In the genomic region with DNA sequence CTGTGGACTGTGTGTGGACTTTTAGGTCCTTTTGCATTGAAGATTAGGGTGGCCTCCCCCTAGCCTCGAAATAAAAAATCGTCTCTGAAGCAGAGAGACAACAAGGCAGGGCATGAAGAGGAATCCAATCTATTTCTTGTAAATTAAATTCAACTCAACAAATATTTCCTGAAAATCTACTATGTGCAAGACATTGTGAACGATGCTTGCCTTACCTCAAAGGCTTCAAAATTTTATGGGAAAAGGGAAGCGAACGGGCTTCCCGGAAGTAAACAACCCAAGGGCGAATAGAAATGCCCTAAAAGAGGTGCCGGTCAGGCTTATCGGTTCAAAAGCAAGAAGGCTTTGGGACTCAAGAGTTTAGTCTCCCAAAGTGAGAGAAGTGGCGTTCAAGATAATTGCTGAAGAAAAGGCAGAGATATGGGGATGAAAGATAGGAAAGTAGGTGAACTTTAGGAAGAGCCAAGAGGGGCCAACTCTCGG, we compare ENCODE assay signal across 1 cellular context.
TF ChIP-seq lines count a peak whose summit lies in the region.

No MANE protein-coding gene starts in this region.

TF ChIP-seq in GM23338, 12 proteins besides CTCF, POLR2A, EP300 and RAD21 (continued from another document):
- TF ChIP-seq, protein P1, sequence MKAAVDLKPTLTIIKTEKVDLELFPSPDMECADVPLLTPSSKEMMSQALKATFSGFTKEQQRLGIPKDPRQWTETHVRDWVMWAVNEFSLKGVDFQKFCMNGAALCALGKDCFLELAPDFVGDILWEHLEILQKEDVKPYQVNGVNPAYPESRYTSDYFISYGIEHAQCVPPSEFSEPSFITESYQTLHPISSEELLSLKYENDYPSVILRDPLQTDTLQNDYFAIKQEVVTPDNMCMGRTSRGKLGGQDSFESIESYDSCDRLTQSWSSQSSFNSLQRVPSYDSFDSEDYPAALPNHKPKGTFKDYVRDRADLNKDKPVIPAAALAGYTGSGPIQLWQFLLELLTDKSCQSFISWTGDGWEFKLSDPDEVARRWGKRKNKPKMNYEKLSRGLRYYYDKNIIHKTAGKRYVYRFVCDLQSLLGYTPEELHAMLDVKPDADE (IDR thresholded peaks at IDR 0.05): no peak
- TF ChIP-seq JUNB (IDR thresholded peaks at IDR 0.05; ENCODE audit: unreplicated experiment): no peak
- no peak for TF ChIP-seq NANOG (IDR thresholded peaks at IDR 0.05; ENCODE audit: borderline replicate concordance)
- TF ChIP-seq CREB1 (CRISPR knock-in tag; IDR thresholded peaks at IDR 0.05; ENCODE audit: low read depth): no peak
- TF ChIP-seq, protein P2, sequence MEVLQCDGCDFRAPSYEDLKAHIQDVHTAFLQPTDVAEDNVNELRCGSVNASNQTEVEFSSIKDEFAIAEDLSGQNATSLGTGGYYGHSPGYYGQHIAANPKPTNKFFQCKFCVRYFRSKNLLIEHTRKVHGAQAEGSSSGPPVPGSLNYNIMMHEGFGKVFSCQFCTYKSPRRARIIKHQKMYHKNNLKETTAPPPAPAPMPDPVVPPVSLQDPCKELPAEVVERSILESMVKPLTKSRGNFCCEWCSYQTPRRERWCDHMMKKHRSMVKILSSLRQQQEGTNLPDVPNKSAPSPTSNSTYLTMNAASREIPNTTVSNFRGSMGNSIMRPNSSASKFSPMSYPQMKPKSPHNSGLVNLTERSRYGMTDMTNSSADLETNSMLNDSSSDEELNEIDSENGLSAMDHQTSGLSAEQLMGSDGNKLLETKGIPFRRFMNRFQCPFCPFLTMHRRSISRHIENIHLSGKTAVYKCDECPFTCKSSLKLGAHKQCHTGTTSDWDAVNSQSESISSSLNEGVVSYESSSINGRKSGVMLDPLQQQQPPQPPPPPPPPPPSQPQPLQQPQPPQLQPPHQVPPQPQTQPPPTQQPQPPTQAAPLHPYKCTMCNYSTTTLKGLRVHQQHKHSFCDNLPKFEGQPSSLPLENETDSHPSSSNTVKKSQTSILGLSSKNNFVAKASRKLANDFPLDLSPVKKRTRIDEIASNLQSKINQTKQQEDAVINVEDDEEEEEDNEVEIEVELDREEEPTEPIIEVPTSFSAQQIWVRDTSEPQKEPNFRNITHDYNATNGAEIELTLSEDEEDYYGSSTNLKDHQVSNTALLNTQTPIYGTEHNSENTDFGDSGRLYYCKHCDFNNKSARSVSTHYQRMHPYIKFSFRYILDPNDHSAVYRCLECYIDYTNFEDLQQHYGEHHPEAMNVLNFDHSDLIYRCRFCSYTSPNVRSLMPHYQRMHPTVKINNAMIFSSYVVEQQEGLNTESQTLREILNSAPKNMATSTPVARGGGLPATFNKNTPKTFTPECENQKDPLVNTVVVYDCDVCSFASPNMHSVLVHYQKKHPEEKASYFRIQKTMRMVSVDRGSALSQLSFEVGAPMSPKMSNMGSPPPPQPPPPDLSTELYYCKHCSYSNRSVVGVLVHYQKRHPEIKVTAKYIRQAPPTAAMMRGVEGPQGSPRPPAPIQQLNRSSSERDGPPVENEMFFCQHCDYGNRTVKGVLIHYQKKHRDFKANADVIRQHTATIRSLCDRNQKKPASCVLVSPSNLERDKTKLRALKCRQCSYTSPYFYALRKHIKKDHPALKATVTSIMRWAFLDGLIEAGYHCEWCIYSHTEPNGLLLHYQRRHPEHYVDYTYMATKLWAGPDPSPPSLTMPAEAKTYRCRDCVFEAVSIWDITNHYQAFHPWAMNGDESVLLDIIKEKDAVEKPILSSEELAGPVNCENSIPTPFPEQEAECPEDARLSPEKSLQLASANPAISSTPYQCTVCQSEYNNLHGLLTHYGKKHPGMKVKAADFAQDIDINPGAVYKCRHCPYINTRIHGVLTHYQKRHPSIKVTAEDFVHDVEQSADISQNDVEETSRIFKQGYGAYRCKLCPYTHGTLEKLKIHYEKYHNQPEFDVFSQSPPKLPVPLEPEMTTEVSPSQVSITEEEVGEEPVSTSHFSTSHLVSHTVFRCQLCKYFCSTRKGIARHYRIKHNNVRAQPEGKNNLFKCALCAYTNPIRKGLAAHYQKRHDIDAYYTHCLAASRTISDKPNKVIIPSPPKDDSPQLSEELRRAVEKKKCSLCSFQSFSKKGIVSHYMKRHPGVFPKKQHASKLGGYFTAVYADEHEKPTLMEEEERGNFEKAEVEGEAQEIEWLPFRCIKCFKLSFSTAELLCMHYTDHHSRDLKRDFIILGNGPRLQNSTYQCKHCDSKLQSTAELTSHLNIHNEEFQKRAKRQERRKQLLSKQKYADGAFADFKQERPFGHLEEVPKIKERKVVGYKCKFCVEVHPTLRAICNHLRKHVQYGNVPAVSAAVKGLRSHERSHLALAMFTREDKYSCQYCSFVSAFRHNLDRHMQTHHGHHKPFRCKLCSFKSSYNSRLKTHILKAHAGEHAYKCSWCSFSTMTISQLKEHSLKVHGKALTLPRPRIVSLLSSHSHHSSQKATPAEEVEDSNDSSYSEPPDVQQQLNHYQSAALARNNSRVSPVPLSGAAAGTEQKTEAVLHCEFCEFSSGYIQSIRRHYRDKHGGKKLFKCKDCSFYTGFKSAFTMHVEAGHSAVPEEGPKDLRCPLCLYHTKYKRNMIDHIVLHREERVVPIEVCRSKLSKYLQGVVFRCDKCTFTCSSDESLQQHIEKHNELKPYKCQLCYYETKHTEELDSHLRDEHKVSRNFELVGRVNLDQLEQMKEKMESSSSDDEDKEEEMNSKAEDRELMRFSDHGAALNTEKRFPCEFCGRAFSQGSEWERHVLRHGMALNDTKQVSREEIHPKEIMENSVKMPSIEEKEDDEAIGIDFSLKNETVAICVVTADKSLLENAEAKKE (CRISPR knock-in tag; IDR thresholded peaks at IDR 0.05): no peak
- TF ChIP-seq EZH2 (IDR thresholded peaks at IDR 0.05; ENCODE audit: low read depth, unreplicated experiment): no peak
- TF ChIP-seq ZNF114 (CRISPR knock-in tag; IDR thresholded peaks at IDR 0.05): no peak
- no peak for TF ChIP-seq STAT1 (IDR thresholded peaks at IDR 0.05; ENCODE audit: unreplicated experiment)
